Comparison of ENCODE assay signal across 8 cellular contexts in genomic region chr16:12819126-12820117, GRCh38. TPM values are rescaled to one million over a fixed set of nuclear protein-coding genes. Genes with fewer than 3 reads are reported as not detected.
DNase-seq lines count a peak whose midpoint lies in the region; ATAC-seq and TF ChIP-seq lines count a peak whose summit lies in the region.

No MANE protein-coding gene starts in this region.

- no peak overlapping the region for H3K4me2 ChIP-seq in GM23338
- no peak overlapping the region for H3K4me2 ChIP-seq in PC-9

- H3K27ac Mint-ChIP-seq in GM23338, result no peak overlapping the region
- H3K27ac Mint-ChIP-seq in activated T-cell treated with anti-CD3 and anti-CD28 coated beads, Interleukin-2, amount 50 U/mL, for 24 hours, result no peak overlapping the region

- CTCF ChIA-PET in PC-9 (lab: Charles Lee), result interaction anchor here (0.6 kb wide), 1 partner anchor 34 kb away, joined by 10 read pairs; no protein-coding TSS in a partner anchor

- H3K4me3 Mint-ChIP-seq in GM23338, result no peak overlapping the region
- no peak overlapping the region for H3K4me3 Mint-ChIP-seq in activated T-cell treated with anti-CD3 and anti-CD28 coated beads, Interleukin-2, amount 50 U/mL, for 24 hours

- no peak overlapping the region for H3K4me3 ChIP-seq in GM23338
- no peak overlapping the region for H3K4me3 ChIP-seq in PC-9
- no peak overlapping the region for H3K4me3 ChIP-seq in fibroblast of the aortic adventitia (ENCODE audit: low read depth, low read length)
- H3K4me3 ChIP-seq in tibial artery, result no peak overlapping the region

- H3K27me3 Mint-ChIP-seq in GM23338 (ENCODE audit: insufficient read depth, low read depth, poor library complexity), result peaks cover 1% of the 10 kb centered on the region
- no peaks in the 10 kb centered on the region for H3K27me3 Mint-ChIP-seq in activated T-cell treated with anti-CD3 and anti-CD28 coated beads, Interleukin-2, amount 50 U/mL, for 24 hours

- H3K4me1 ChIP-seq in GM23338 (ENCODE audit: insufficient read depth), result no peaks in the 10 kb centered on the region
- peaks cover 21% of the 10 kb centered on the region for H3K4me1 ChIP-seq in PC-9 (replicated peaks; ENCODE audit: insufficient read depth)
- peaks cover 0 to 6% (median 2%) of the 10 kb centered on the region in 4 donors for H3K4me1 ChIP-seq in tibial artery

- H2AFZ ChIP-seq in GM23338, result no peak overlapping the region
- H2AFZ ChIP-seq in PC-9, result no peak overlapping the region

- H3K79me2 ChIP-seq in GM23338 (replicated peaks; ENCODE audit: insufficient read depth), result no peaks in the 10 kb centered on the region
- H3K79me2 ChIP-seq in PC-9 (ENCODE audit: low read depth), result no peaks in the 10 kb centered on the region

- H4K20me1 ChIP-seq in GM23338 (replicated peaks; ENCODE audit: insufficient read depth), result no peaks in the 10 kb centered on the region
- no peaks in the 10 kb centered on the region for H4K20me1 ChIP-seq in PC-9 (ENCODE audit: insufficient read depth)

- H3K27ac ChIP-seq in GM23338 (ENCODE audit: low read depth), result no peak overlapping the region
- H3K27ac ChIP-seq in PC-9, result no peak overlapping the region
- H3K27ac ChIP-seq in tibial artery, result no peak overlapping the region

- intact Hi-C loops in PC-9 (cut with micrococcal nuclease; ENCODE audit: unreplicated experiment), result no loop called here
- intact Hi-C loops in tibial artery (cut with DNase I; ENCODE audit: low total_unique reads), result loop anchor here (10.0 kb wide), 2 partner anchors 55 to 725 kb away; no protein-coding TSS in a partner anchor

- TF ChIP-seq CTCF in GM23338 (conservative IDR thresholded peaks at IDR 0.05; ENCODE audit: low read depth in 2 of 2) (peak; percentile 91 to 96), PC-9 (conservative IDR thresholded peaks at IDR 0.05) (peak; percentile 57), fibroblast of the aortic adventitia (IDR thresholded peaks at IDR 0.05; ENCODE audit: insufficient read depth, low read length) (peak; percentile 85), omental fat pad (IDR thresholded peaks at IDR 0.05) (no peak), tibial artery (IDR thresholded peaks at IDR 0.05) (peak; percentile 72 to 75)

- DNase-seq in AG08396 (ENCODE audit: low spot score) (peak; percentile 73), GM23338 (ENCODE audit: low spot score) (peak; percentile 83), PC-9 (no peak), fibroblast of the aortic adventitia (ENCODE audit: low read depth) (peak; percentile 49), omental fat pad (ENCODE audit: low spot score) (peak; percentile 49), tibial artery (peak; percentile 56 to 77), NCI-H2107 (lab: John Stamatoyannopoulos, UW) (no peak)
- DNase-seq in activated T-cell treated with anti-CD3 and anti-CD28 coated beads, Interleukin-2, amount 50 U/mL, for 24 hours, result peak; percentile 89

- POLR2A ChIA-PET in PC-9 (lab: Charles Lee; ENCODE audit: unreplicated experiment), result no interaction called here

- BruUV-seq in PC-9 (replicated peaks; lab: Mats Ljungman, UMichigan), result no TSS peak

- H3K27me3 ChIP-seq in GM23338 (ENCODE audit: insufficient read depth) (no peaks in the 10 kb centered on the region), PC-9 (ENCODE audit: insufficient read depth, low read depth) (no peaks in the 10 kb centered on the region), tibial artery (no peaks in the 10 kb centered on the region)

- no peaks in the 10 kb centered on the region; the same call in 2 of the 3 replicates for H3K9me3 Mint-ChIP-seq in GM23338
- no peaks in the 10 kb centered on the region for H3K9me3 Mint-ChIP-seq in activated T-cell treated with anti-CD3 and anti-CD28 coated beads, Interleukin-2, amount 50 U/mL, for 24 hours

- H3K4me1 Mint-ChIP-seq in GM23338, result peaks cover 4% of the 10 kb centered on the region; the same call in 1 of the 3 replicates
- H3K4me1 Mint-ChIP-seq in activated T-cell treated with anti-CD3 and anti-CD28 coated beads, Interleukin-2, amount 50 U/mL, for 24 hours (ENCODE audit: low read depth), result peaks cover 6% of the 10 kb centered on the region

- no peaks in the 10 kb centered on the region for H3K36me3 Mint-ChIP-seq in GM23338 (ENCODE audit: low read depth)
- no peaks in the 10 kb centered on the region for H3K36me3 Mint-ChIP-seq in activated T-cell treated with anti-CD3 and anti-CD28 coated beads, Interleukin-2, amount 50 U/mL, for 24 hours (ENCODE audit: low read depth)

- ATAC-seq in GM23338 (peak; percentile 82), omental fat pad (ENCODE audit: low FRiP score) (no peak)

- no peaks in the 10 kb centered on the region for H3K9me2 ChIP-seq in GM23338 (ENCODE audit: insufficient read depth)
- no peaks in the 10 kb centered on the region for H3K9me2 ChIP-seq in PC-9 (ENCODE audit: insufficient read depth)

- no peaks in the 10 kb centered on the region for H3K36me3 ChIP-seq in GM23338 (ENCODE audit: insufficient read depth)
- H3K36me3 ChIP-seq in PC-9 (ENCODE audit: low read depth), result no peaks in the 10 kb centered on the region
- no peaks in the 10 kb centered on the region for H3K36me3 ChIP-seq in tibial artery

- H3K9me3 ChIP-seq in PC-9 (ENCODE audit: insufficient read depth, low read depth) (peaks cover 5% of the 10 kb centered on the region; the same call in 1 of the 2 replicates), tibial artery (no peaks in the 10 kb centered on the region)

- H3F3A ChIP-seq in GM23338 (replicated peaks; ENCODE audit: low read depth) (no peaks in the 10 kb centered on the region), PC-9 (ENCODE audit: insufficient read depth, low read depth) (peaks cover 18% of the 10 kb centered on the region; the same call in 1 of the 2 replicates)

TF ChIP-seq in GM23338, 12 proteins besides CTCF, POLR2A, EP300 and RAD21:
- no peak for TF ChIP-seq EZH2 (IDR thresholded peaks at IDR 0.05; ENCODE audit: low read depth, unreplicated experiment)
- 0 out of 2 replicates have a peak, but pooled peaks have one; percentile 18 for TF ChIP-seq ZNF114 (CRISPR knock-in tag; IDR thresholded peaks at IDR 0.05)
- no peak for TF ChIP-seq REST (IDR thresholded peaks at IDR 0.05; ENCODE audit: unreplicated experiment)
- TF ChIP-seq ETS1 (IDR thresholded peaks at IDR 0.05), result no peak
- TF ChIP-seq NANOG (IDR thresholded peaks at IDR 0.05; ENCODE audit: borderline replicate concordance), result no peak
TF ChIP-seq in GM23338: peak in this region for 1.

RNA-seq across cellular contexts. Expression of gene CPPED1, which starts 15.7 kb away (rescaled TPM):
- total RNA-seq in GM23338 (2014; rRNA removed; shearing (Covaris generic)), result 6.2 and 7.5 TPM in 2 replicates
- polyA plus RNA-seq in GM23338 (2016; fragmentation: Nextera tagmentation; extraction: Ambion mirVana), result 7.2 and 7.3 TPM in 2 replicates
- 52.8 and 66.9 TPM in 2 replicates for total RNA-seq in PC-9 (2021)
- total RNA-seq in fibroblast of the aortic adventitia (ENCODE audit: low replicate concordance), result 3.6 and 11.1 TPM in 2 replicates
- total RNA-seq in omental fat pad, result 10 to 100 TPM; 13.3 to 32.6 (median 16.4) TPM

Comparison
In these comparisons a context has a peak if more than half of its experiments do, and no peak if none do; other contexts are left out.
1. DNase-seq: peak in AG08396 (single experiment), GM23338 (single experiment), activated T-cell treated with anti-CD3 and anti-CD28 coated beads, Interleukin-2, amount 50 U/mL, for 24 hours (single experiment), fibroblast of the aortic adventitia (single experiment), omental fat pad (single experiment) and tibial artery (2 of 2); none in PC-9 (0 of 2) and NCI-H2107 (single experiment).
2. CTCF ChIP-seq: peak in GM23338 (2 of 2), PC-9 (single experiment), fibroblast of the aortic adventitia (single experiment) and tibial artery (2 of 2); none in omental fat pad (0 of 3).